ENCODE assay signal across 10 cellular contexts in the genomic region with DNA sequence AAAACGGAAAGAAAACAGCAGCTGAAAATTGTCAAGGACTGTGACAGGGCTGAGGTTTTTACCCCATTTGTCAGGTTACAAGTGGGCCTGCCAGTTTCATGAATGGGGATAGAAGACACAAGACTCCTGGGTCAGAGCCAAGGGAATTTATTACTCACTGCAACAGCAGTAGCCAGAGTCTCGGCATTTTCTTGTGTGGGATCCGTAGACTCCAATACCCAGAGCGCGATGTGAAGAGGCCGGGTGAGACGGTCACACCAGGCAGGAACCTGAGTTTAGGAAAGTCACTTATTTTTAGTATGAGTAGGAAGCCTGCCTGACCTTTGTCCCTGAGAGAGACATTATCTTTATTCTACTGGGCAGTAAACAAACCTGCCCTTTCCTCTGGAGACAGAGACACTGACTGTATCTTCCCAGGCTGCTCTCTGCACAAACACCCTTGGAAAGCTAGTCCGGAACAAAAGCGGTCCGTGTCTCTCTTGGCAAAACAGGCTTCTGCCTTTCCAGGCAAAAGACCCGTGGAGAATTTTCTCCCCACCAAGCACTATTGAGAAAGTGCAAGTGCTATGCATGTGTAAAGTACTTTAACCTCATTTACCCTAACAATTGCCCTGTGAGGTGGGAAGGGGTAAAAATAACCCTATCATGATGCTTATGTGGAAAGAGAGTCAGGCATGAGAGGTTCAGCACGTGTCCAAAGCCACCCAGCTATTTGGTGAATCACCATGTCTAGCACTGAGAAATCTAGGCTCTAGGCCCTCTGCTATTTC. TPM values are rescaled to one million over a fixed set of nuclear protein-coding genes. Genes with fewer than 3 reads are reported as not detected.
A peak's percentile ranks its signal among the peaks of the same experiment; 100 is the strongest.
DNase-seq lines count a peak whose midpoint lies in the region; ATAC-seq and TF ChIP-seq lines count a peak whose summit lies in the region.
"Had no signal": no experiment of that assay in that cellular context is flagged by ENCODE, and none has a peak within 500 bp of the region (broad histone marks: within the 10 kb centered on the region; RNA-seq: fewer than 3 reads in every experiment).

No MANE protein-coding gene starts in this region.

- H3K9ac ChIP-seq in BLaER1 (no peak overlapping the region), adipocyte (ENCODE audit: low read length) (peak overlapping the region; percentile 73)

- H3K4me1 ChIP-seq in BLaER1 (peaks cover 48% of the 10 kb centered on the region), adipocyte (ENCODE audit: control insufficient read depth, insufficient read depth, low read length) (peaks cover 32% of the 10 kb centered on the region), heart right ventricle (peaks cover 11 to 36% (median 29%) of the 10 kb centered on the region in 9 donors), psoas muscle (peaks cover 58% of the 10 kb centered on the region)

- peak; percentile 44 to 81 (median 68) for ATAC-seq in heart right ventricle
- ATAC-seq in psoas muscle: peak; percentile 86 to 91 (median 88)
- ATAC-seq in GM18870 (IDR thresholded peaks at IDR 0.05; ENCODE audit: unreplicated experiment): no peak

- intact Hi-C loops in heart right ventricle (cut with DNase I) (loop anchor here in 4 of 10 donors (5.0 to 10.0 kb wide), 5 partner anchors 74 to 266 kb away; no protein-coding TSS in a partner anchor), psoas muscle (cut with DNase I) (loop anchor here (5.0 to 10.0 kb wide), 2 partner anchors 74 to 344 kb away; a partner anchor contains a TSS)

- no peak overlapping the region for H3K27ac ChIP-seq in BLaER1
- H3K27ac ChIP-seq in heart right ventricle: peak overlapping the region; percentile 31 to 86 (median 60)
- peak overlapping the region; percentile 92 for H3K27ac ChIP-seq in psoas muscle

- H3K36me3 ChIP-seq in BLaER1 (no peaks in the 10 kb centered on the region), adipocyte (ENCODE audit: control insufficient read depth, insufficient read depth, low read length, severe bottlenecking) (no peaks in the 10 kb centered on the region), heart right ventricle (no peaks in the 10 kb centered on the region), psoas muscle (ENCODE audit: insufficient read depth in 1 of 2, low read depth in 1 of 2) (no peaks in the 10 kb centered on the region)

- H3K27me3 ChIP-seq in BLaER1: no peaks in the 10 kb centered on the region
- H3K27me3 ChIP-seq in adipocyte (replicated peaks; ENCODE audit: control insufficient read depth, insufficient read depth, low read length): peaks cover 10% of the 10 kb centered on the region
- peaks cover 0 to 11% (median 0%) of the 10 kb centered on the region in 7 donors for H3K27me3 ChIP-seq in heart right ventricle
- H3K27me3 ChIP-seq in psoas muscle (ENCODE audit: insufficient read depth in 3 of 3, low read length in 2 of 3): no peaks in the 10 kb centered on the region

- DNase-seq in adipocyte (ENCODE audit: low read depth) (peak; percentile 78), heart right ventricle (peak in 1 of 2 donors; percentile 85), psoas muscle (peak in 1 of 2 donors; percentile 32), NCI-H1105 treated with DMSO at 0.1 percent for 48 hours (lab: John Stamatoyannopoulos, UW) (no peak), NOMO-1 (lab: John Stamatoyannopoulos, UW; ENCODE audit: unreplicated experiment in 2 of 2) (no peak), ecto neural progenitor cell (ENCODE audit: low spot score) (no peak)
- DNase-seq: central memory CD4-positive, alpha-beta T cell; DND-41 had no signal

- no peaks in the 10 kb centered on the region for H4K20me1 ChIP-seq in BLaER1

- H3K4me3 ChIP-seq in BLaER1 (no peak overlapping the region), adipocyte (ENCODE audit: low read length) (peak overlapping the region; percentile 39), heart right ventricle (no peak overlapping the region), psoas muscle (peak overlapping the region; percentile 40)

- H3K9me3 ChIP-seq in BLaER1 (no peaks in the 10 kb centered on the region), adipocyte (ENCODE audit: control insufficient read depth, low read length) (no peaks in the 10 kb centered on the region), heart right ventricle (no peaks in the 10 kb centered on the region), psoas muscle (no peaks in the 10 kb centered on the region)

- H3K4me2 ChIP-seq in BLaER1: peak overlapping the region; percentile 27

- no peak for TF ChIP-seq CTCF in heart right ventricle (IDR thresholded peaks at IDR 0.05)
- TF ChIP-seq CTCF in psoas muscle (IDR thresholded peaks at IDR 0.05): no peak

- 35 to 57% methylated on average over 12 of the region's 12 CpGs for WGBS in heart right ventricle, 2 donors
- 5 to 22% (median 10%) methylated on average over 12 of the region's 12 CpGs for WGBS in psoas muscle, 3 donors

RNA-seq across cellular contexts. Expression of a gene that starts 58.4 kb away (rescaled TPM):
- total RNA-seq in heart right ventricle (10 to 100 TPM; 16.5 to 39.8 (median 21.4) TPM), psoas muscle (10 to 100 TPM; 10.9 to 22.5 (median 14.7) TPM)
- polyA plus RNA-seq in heart right ventricle (10 to 100 TPM in 1 of 2 donors, 1 to 10 TPM in 1; 7.7 to 13.0 TPM), psoas muscle (1 to 10 TPM; 4.3 to 4.9 (median 4.7) TPM)

Comparison
In these comparisons a context has a peak if more than half of its experiments do, and no peak if none do; other contexts are left out.
1. H3K4me3 ChIP-seq: peak in adipocyte (single experiment) and psoas muscle (single experiment); none in BLaER1 (single experiment) and heart right ventricle (0 of 10).